ENCODE assay signal across 11 cellular contexts in the genomic region with DNA sequence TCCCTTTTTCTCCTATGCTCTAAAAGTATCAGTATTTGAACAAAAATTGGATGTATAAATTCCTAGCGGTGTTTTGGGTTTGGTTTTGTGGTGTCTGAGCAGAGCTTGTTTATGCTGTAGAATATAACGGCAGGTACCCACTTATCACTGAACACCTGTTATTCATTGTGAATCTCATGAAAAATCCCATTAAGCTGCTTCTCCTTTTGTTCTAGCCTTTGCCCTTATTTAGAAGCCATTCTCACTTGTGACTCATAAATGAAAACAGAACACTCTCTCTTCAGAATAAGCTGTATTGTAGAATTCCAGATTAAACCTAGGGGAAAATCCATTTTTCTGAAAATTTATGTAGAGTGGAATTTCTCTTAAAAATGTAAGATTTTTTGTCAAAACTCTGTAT.
A peak's percentile ranks its signal among the peaks of the same experiment; 100 is the strongest.
DNase-seq lines count a peak whose midpoint lies in the region; ATAC-seq, FAIRE-seq and TF ChIP-seq lines count a peak whose summit lies in the region.
"Had no signal": no experiment of that assay in that cellular context is flagged by ENCODE, and none has a peak within 500 bp of the region (broad histone marks: within the 10 kb centered on the region; RNA-seq: fewer than 3 reads in every experiment).

No MANE protein-coding gene starts in this region.

- no peak overlapping the region for H4K8ac ChIP-seq in mesenchymal stem cell (ENCODE audit: low read length)

- H2BK120ac ChIP-seq in mesenchymal stem cell (ENCODE audit: low read depth, low read length): no peak overlapping the region

- no CpG with 5 or more reads among the region's 2 CpGs for WGBS in mesenchymal stem cell

- H3K27ac ChIP-seq in mesenchymal stem cell (ENCODE audit: low read length, poor library complexity, severe bottlenecking): peak overlapping the region; percentile 18
- H3K27ac ChIP-seq: upper lobe of right lung had no signal

- H3K18ac ChIP-seq in mesenchymal stem cell (ENCODE audit: low read depth in 1 of 2, low read length in 2 of 2): no peak overlapping the region

- H3K79me1 ChIP-seq in mesenchymal stem cell (replicated peaks; ENCODE audit: low read length, poor library complexity, severe bottlenecking): peaks cover 8% of the 10 kb centered on the region

- H3K14ac ChIP-seq in mesenchymal stem cell (ENCODE audit: low read length in 2 of 2): no peak overlapping the region

- H3K36me3 Mint-ChIP-seq in activated T-helper 17 cell treated with anti-CD3 and anti-CD28 coated beads, Interleukin-2, amount 50 U/mL, for 72 hours (ENCODE audit: low read depth): no peaks in the 10 kb centered on the region
- H3K36me3 Mint-ChIP-seq in activated T-cell treated with anti-CD3 and anti-CD28 coated beads, Interleukin-2, amount 50 U/mL, for 72 hours (ENCODE audit: insufficient read depth in 2 of 2): no peaks in the 10 kb centered on the region
- H3K36me3 Mint-ChIP-seq in HFFc6 (ENCODE audit: low read depth): no peaks in the 10 kb centered on the region

- no peak for TF ChIP-seq CTCF in HFFc6 (IDR thresholded peaks at IDR 0.05)

- no peak overlapping the region for H2BK15ac ChIP-seq in mesenchymal stem cell (ENCODE audit: low read depth, poor library complexity, severe bottlenecking)

- no peak overlapping the region for H2AFZ ChIP-seq in mesenchymal stem cell (ENCODE audit: low read depth, low read length)

- H3K9me3 ChIP-seq in mesenchymal stem cell (ENCODE audit: control insufficient read depth, low read length): no peaks in the 10 kb centered on the region
- H3K9me3 ChIP-seq: upper lobe of right lung had no signal

- no peak for TF ChIP-seq POLR2A in GM12891 (IDR thresholded peaks at IDR 0.05; ENCODE audit: low read depth, low read length)

- H3K4me3 ChIP-seq in mesenchymal stem cell (ENCODE audit: insufficient read depth in 1 of 2, low read depth in 1 of 2, low read length in 2 of 2): no peak overlapping the region
- H3K4me3 ChIP-seq: upper lobe of right lung had no signal

- FAIRE-seq in GM12891 (lab: Jason Lieb, UNC): peak; percentile 31

- H3K23ac ChIP-seq in mesenchymal stem cell (ENCODE audit: low read length in 2 of 2): no peak overlapping the region

- no peak overlapping the region for H3K4me3 Mint-ChIP-seq in activated T-helper 17 cell treated with anti-CD3 and anti-CD28 coated beads, Interleukin-2, amount 50 U/mL, for 72 hours
- H3K4me3 Mint-ChIP-seq in activated T-cell treated with anti-CD3 and anti-CD28 coated beads, Interleukin-2, amount 50 U/mL, for 72 hours: no peak overlapping the region
- no peak overlapping the region for H3K4me3 Mint-ChIP-seq in HFFc6
- H3K4me3 Mint-ChIP-seq: nephron progenitor cell had no signal

- no peak overlapping the region for H2AK5ac ChIP-seq in mesenchymal stem cell (ENCODE audit: low read length, severe bottlenecking)

- no peaks in the 10 kb centered on the region for H3K9me3 Mint-ChIP-seq in activated T-helper 17 cell treated with anti-CD3 and anti-CD28 coated beads, Interleukin-2, amount 50 U/mL, for 72 hours
- no peaks in the 10 kb centered on the region for H3K9me3 Mint-ChIP-seq in activated T-cell treated with anti-CD3 and anti-CD28 coated beads, Interleukin-2, amount 50 U/mL, for 72 hours
- no peaks in the 10 kb centered on the region for H3K9me3 Mint-ChIP-seq in HFFc6
- H3K9me3 Mint-ChIP-seq: nephron progenitor cell had no signal

- ATAC-seq in GM21723 (IDR thresholded peaks at IDR 0.05; ENCODE audit: unreplicated experiment): peak; percentile 56
- no peak for ATAC-seq in activated T-helper 17 cell treated with anti-CD3 and anti-CD28 coated beads, Interleukin-2, amount 50 U/mL, for 72 hours (replicated peaks)
- no peak for ATAC-seq in activated T-cell treated with anti-CD3 and anti-CD28 coated beads, Interleukin-2, amount 50 U/mL, for 72 hours (replicated peaks in 1 of 2)

- peak overlapping the region; percentile 14 for H3K9ac ChIP-seq in mesenchymal stem cell (ENCODE audit: low read length)

- H2BK12ac ChIP-seq in mesenchymal stem cell (ENCODE audit: low read length in 2 of 2): no peak overlapping the region

- H3K4me1 Mint-ChIP-seq in activated T-helper 17 cell treated with anti-CD3 and anti-CD28 coated beads, Interleukin-2, amount 50 U/mL, for 72 hours: no peaks in the 10 kb centered on the region
- peaks cover 8% of the 10 kb centered on the region for H3K4me1 Mint-ChIP-seq in activated T-cell treated with anti-CD3 and anti-CD28 coated beads, Interleukin-2, amount 50 U/mL, for 72 hours (ENCODE audit: low read depth)
- peaks cover 29% of the 10 kb centered on the region for H3K4me1 Mint-ChIP-seq in HFFc6 (ENCODE audit: low read depth)

- no peak overlapping the region for H3K27ac Mint-ChIP-seq in activated T-helper 17 cell treated with anti-CD3 and anti-CD28 coated beads, Interleukin-2, amount 50 U/mL, for 72 hours
- H3K27ac Mint-ChIP-seq in activated T-cell treated with anti-CD3 and anti-CD28 coated beads, Interleukin-2, amount 50 U/mL, for 72 hours: no peak overlapping the region
- H3K27ac Mint-ChIP-seq in HFFc6: no peak overlapping the region
- H3K27ac Mint-ChIP-seq: nephron progenitor cell had no signal

- no peak overlapping the region for H3K4me2 ChIP-seq in mesenchymal stem cell (ENCODE audit: low read length, poor library complexity, severe bottlenecking)

- H2BK5ac ChIP-seq in mesenchymal stem cell (ENCODE audit: low read depth, low read length, poor library complexity, severe bottlenecking): no peak overlapping the region

- no peak overlapping the region for H3K4ac ChIP-seq in mesenchymal stem cell (ENCODE audit: low read depth in 1 of 2, low read length in 2 of 2)

- peaks cover 5% of the 10 kb centered on the region for H3K4me1 ChIP-seq in mesenchymal stem cell (ENCODE audit: control insufficient read depth, insufficient read depth, low read depth, low read length)

- no peaks in the 10 kb centered on the region for H3K27me3 Mint-ChIP-seq in activated T-helper 17 cell treated with anti-CD3 and anti-CD28 coated beads, Interleukin-2, amount 50 U/mL, for 72 hours
- H3K27me3 Mint-ChIP-seq in activated T-cell treated with anti-CD3 and anti-CD28 coated beads, Interleukin-2, amount 50 U/mL, for 72 hours (ENCODE audit: low read depth): no peaks in the 10 kb centered on the region
- H3K27me3 Mint-ChIP-seq in HFFc6 (ENCODE audit: insufficient read depth): no peaks in the 10 kb centered on the region

- H4K91ac ChIP-seq in mesenchymal stem cell (ENCODE audit: low read length): no peak overlapping the region

- DNase-seq in GM12891 (ENCODE audit: insufficient read length, low spot score): no peak
- peak; percentile 20 for DNase-seq in NCI-H2029 treated with DMSO at 0.1 percent for 48 hours (lab: John Stamatoyannopoulos, UW)
- DNase-seq in mesenchymal stem cell: no peak
- DNase-seq in kidney tubule cell (ENCODE audit: low spot score): no peak
- no peak for DNase-seq in activated T-cell treated with anti-CD3 and anti-CD28 coated beads, Interleukin-2, amount 50 U/mL, for 72 hours
- no peak for DNase-seq in HFFc6
- DNase-seq: nephron progenitor cell; stimulated activated CD4-positive, alpha-beta T cell treated with anti-CD3 and anti-CD28 coated beads, Interleukin-2, amount 100 ng/mL, for 24 hours; upper lobe of right lung had no signal

- H3K36me3 ChIP-seq in mesenchymal stem cell (ENCODE audit: control insufficient read depth in 1 of 2, insufficient read depth in 2 of 2, low read depth in 1 of 2, low read length in 2 of 2): peaks cover 3 to 57% of the 10 kb centered on the region in 2 experiments

- no peaks in the 10 kb centered on the region for H3K27me3 ChIP-seq in mesenchymal stem cell (ENCODE audit: control insufficient read depth in 1 of 2, insufficient read depth in 1 of 2, low read length in 2 of 2)
- H3K27me3 ChIP-seq: upper lobe of right lung had no signal

TF ChIP-seq in GM12891, 5 proteins besides CTCF, POLR2A, EP300 and RAD21:
- TF ChIP-seq POU2F2 (IDR thresholded peaks at IDR 0.05; ENCODE audit: low read depth, low read length): no peak
- peak; percentile 28; the same call in 1 of the 2 replicates for TF ChIP-seq SPI1 (IDR thresholded peaks at IDR 0.05; ENCODE audit: low read depth, low read length)
- no peak for TF ChIP-seq PAX5 (IDR thresholded peaks at IDR 0.05; ENCODE audit: insufficient read depth, low read length, severe bottlenecking)
- TF ChIP-seq POLR2AphosphoS5 (IDR thresholded peaks at IDR 0.05; ENCODE audit: low read depth, low read length): no peak
- TF ChIP-seq TAF1 (IDR thresholded peaks at IDR 0.05; ENCODE audit: low read depth, low read length): no peak
